ENCODE assay signal across 8 cellular contexts in the genomic region with DNA sequence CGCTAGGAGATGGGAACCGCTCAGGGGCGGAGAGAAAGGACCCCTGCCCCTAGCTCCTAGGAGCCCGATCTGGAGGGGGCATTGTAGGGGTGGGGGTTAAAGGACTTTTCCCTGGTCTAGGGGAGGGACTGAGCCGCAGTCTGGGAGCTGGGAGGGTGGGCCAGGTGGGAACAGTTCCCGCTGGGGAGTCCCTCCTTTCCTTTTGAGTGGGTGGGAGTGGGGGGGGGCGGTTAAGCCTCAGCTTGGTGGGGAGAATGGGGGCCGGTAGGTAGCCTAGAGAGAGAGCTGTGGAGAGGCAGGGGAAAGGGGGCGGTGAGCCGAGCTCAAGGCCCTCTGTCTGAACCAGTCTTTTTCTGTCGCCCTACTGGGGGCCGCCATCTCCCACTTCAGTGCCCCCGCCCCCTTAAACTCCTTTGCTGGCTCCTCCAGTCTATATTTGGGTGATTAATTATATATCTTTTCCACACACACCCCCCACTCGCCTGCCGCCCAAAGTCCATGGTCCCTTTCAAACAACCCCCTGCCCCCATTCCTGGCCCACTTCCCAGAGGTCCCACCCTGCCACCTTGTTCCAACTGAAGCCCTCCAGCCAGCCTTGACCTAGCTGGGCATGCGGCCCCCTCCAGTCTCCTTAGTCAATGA. TPM values are rescaled to one million over a fixed set of nuclear protein-coding genes. Genes with fewer than 3 reads are reported as not detected.
DNase-seq lines count a peak whose midpoint lies in the region; ATAC-seq, FAIRE-seq and TF ChIP-seq lines count a peak whose summit lies in the region.

No MANE protein-coding gene starts in this region.

- CTCF ChIA-PET in RWPE1 (lab: Yijun Ruan, JAX): interaction anchor here (0.6 kb wide), 1 partner anchor 45 kb away, joined by 4 read pairs; no protein-coding TSS in a partner anchor

- POLR2A ChIA-PET in RWPE1 (lab: Yijun Ruan, JAX; ENCODE audit: low non-redundant PET): no interaction called here

- H3K4me3 ChIP-seq in esophagus squamous epithelium (peak overlapping the region; percentile 53 to 77 (median 61)), prostate gland (peak overlapping the region; percentile 56 to 58)

- H3K9me3 ChIP-seq in ES-I3 (ENCODE audit: control insufficient read depth, insufficient read depth, low read length) (no peaks in the 10 kb centered on the region), esophagus squamous epithelium (no peaks in the 10 kb centered on the region), prostate gland (no peaks in the 10 kb centered on the region)

- FAIRE-seq in RCC 7860 (lab: Jason Lieb, UNC): no peak

- H3K27ac ChIP-seq in RWPE1 (peak overlapping the region; percentile 53; the same call in 1 of the 2 replicates), esophagus squamous epithelium (peak overlapping the region; percentile 38 to 74 (median 64)), prostate gland (peak overlapping the region in 1 of 2 donors; percentile 35)

- intact Hi-C loops in esophagus squamous epithelium (cut with DNase I): no loop called here
- intact Hi-C loops in prostate gland (cut with DNase I): no loop called here

- H3K36me3 ChIP-seq in ES-I3 (ENCODE audit: insufficient read depth, low read length) (0 out of 2 replicates have a peak, but pooled peaks cover 4% of the 10 kb centered on the region), esophagus squamous epithelium (peaks cover 0 to 14% (median 0%) of the 10 kb centered on the region in 3 donors), prostate gland (no peaks in the 10 kb centered on the region)

- TF ChIP-seq POLR2A in esophagus squamous epithelium (IDR thresholded peaks at IDR 0.05): no peak
- TF ChIP-seq POLR2A in prostate gland (IDR thresholded peaks at IDR 0.05): no peak

- H3K9ac ChIP-seq in ES-I3 (ENCODE audit: low read depth, low read length): peak overlapping the region; percentile 80

- TF ChIP-seq CTCF in RWPE1 (conservative IDR thresholded peaks at IDR 0.05; ENCODE audit: low read depth) (no peak), esophagus squamous epithelium (IDR thresholded peaks at IDR 0.05) (no peak), prostate gland (IDR thresholded peaks at IDR 0.05) (no peak)

- DNase-seq in RWPE1 (ENCODE audit: low spot score) (no peak), esophagus squamous epithelium (lab: John Stamatoyannopoulos, UW) (no peak), prostate gland (ENCODE audit: low spot score) (no peak), cerebellar cortex (ENCODE audit: low spot score) (no peak), RCC 7860 (ENCODE audit: low spot score) (no peak), DMS 273 (lab: John Stamatoyannopoulos, UW; ENCODE audit: unreplicated experiment) (no peak)

- no peak for ATAC-seq in HG03196 (IDR thresholded peaks at IDR 0.05; ENCODE audit: unreplicated experiment)

- H3K27me3 ChIP-seq in esophagus squamous epithelium (no peaks in the 10 kb centered on the region), prostate gland (replicated peaks; ENCODE audit: insufficient read depth) (no peaks in the 10 kb centered on the region)

- WGBS in esophagus squamous epithelium, 2 donors: 61 to 75% methylated on average over 7 of the region's 16 CpGs
- WGBS in prostate gland: 14% methylated on average over 12 of the region's 16 CpGs

- peaks cover 5% of the 10 kb centered on the region; the same call in 1 of the 2 replicates for H3K4me1 ChIP-seq in ES-I3 (ENCODE audit: insufficient read depth, low read length)
- peaks cover 0 to 23% (median 0%) of the 10 kb centered on the region in 3 donors for H3K4me1 ChIP-seq in esophagus squamous epithelium
- no peaks in the 10 kb centered on the region for H3K4me1 ChIP-seq in prostate gland (replicated peaks)

RNA-seq across cellular contexts. Expression of gene ZNF275, which starts 0.8 kb away (rescaled TPM):
- 1 to 10 TPM; 1.5 to 6.5 (median 2.9) TPM for total RNA-seq in esophagus squamous epithelium
- 10 to 100 TPM; 16.3 to 58.6 TPM for total RNA-seq in prostate gland

RNA-seq across cellular contexts. Expression of gene PNMA6F, which starts 13.2 kb away (rescaled TPM):
- total RNA-seq in esophagus squamous epithelium: not detected
- total RNA-seq in prostate gland: under 1 TPM in 1 of 2 donors, not detected in 1; 0.97 TPM
